ENCODE assay signal across 19 cellular contexts in the genomic region with DNA sequence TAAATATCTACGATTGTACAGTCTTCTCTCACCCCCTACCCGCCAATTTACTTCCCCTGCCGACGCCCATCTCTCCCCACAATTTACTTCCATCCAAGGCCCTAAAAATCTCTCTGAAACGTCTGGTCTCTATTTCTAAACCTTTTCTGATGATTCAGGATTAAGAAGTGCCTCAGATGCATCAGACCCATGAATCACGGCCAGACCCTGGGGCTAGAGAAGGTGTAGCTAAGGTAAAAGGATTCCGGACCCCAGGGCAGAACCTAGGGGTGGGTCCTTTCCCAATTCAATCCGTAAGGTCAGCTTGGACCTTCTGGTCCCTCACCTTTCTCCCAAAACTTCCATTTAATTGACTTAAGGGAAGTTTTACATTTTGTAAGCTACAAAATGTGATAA. TPM values are rescaled to one million over a fixed set of nuclear protein-coding genes. Genes with fewer than 3 reads are reported as not detected.
DNase-seq lines count a peak whose midpoint lies in the region; ATAC-seq and TF ChIP-seq lines count a peak whose summit lies in the region.
"Had no signal": no experiment of that assay in that cellular context is flagged by ENCODE, and none has a peak within 500 bp of the region (broad histone marks: within the 10 kb centered on the region; RNA-seq: fewer than 3 reads in every experiment).

No MANE protein-coding gene starts in this region.

- no peaks in the 10 kb centered on the region for H3K9me3 Mint-ChIP-seq in WTC11
- H3K9me3 Mint-ChIP-seq in T-helper 2 cell treated with Interferon-gamma antibody and Interleukin-4, amounts not matched to agents 5 μg/mL and 100 μg/mL, for 36 hours, result no peaks in the 10 kb centered on the region
- H3K9me3 Mint-ChIP-seq: activated B cell treated with CpG ODN at 0.5 μM for 24 hours; activated naive CD8-positive, alpha-beta T cell treated with anti-CD3 and anti-CD28 coated beads, Interleukin-2, amount 10 ng/mL, durations not matched to agents 7 days and 5 days had no signal

- peaks cover 66% of the 10 kb centered on the region for H3K4me1 Mint-ChIP-seq in WTC11
- H3K4me1 Mint-ChIP-seq in T-helper 2 cell treated with Interferon-gamma antibody and Interleukin-4, amounts not matched to agents 5 μg/mL and 100 μg/mL, for 36 hours (ENCODE audit: low read depth), result peaks cover 31% of the 10 kb centered on the region
- H3K4me1 Mint-ChIP-seq: activated B cell treated with CpG ODN at 0.5 μM for 24 hours had no signal

- no peak overlapping the region for H3K4me3 Mint-ChIP-seq in WTC11
- H3K4me3 Mint-ChIP-seq in T-helper 2 cell treated with Interferon-gamma antibody and Interleukin-4, amounts not matched to agents 5 μg/mL and 100 μg/mL, for 36 hours, result no peak overlapping the region
- H3K4me3 Mint-ChIP-seq: activated B cell treated with CpG ODN at 0.5 μM for 24 hours; activated naive CD8-positive, alpha-beta T cell treated with anti-CD3 and anti-CD28 coated beads, Interleukin-2, amount 10 ng/mL, durations not matched to agents 7 days and 5 days; T-helper 17 cell had no signal

- no peak for DNase-seq in WTC11 (ENCODE audit: low spot score)
- DNase-seq in T-helper 2 cell treated with Interferon-gamma antibody and Interleukin-4, amounts not matched to agents 5 μg/mL and 100 μg/mL, for 36 hours (ENCODE audit: low spot score), result no peak
- DNase-seq in activated gamma-delta T cell treated with Interleukin-2 at 50 U/mL for 16 hours, result no peak
- DNase-seq: activated B cell treated with CpG ODN at 0.5 μM for 24 hours; activated naive CD8-positive, alpha-beta T cell treated with anti-CD3 and anti-CD28 coated beads, Interleukin-2, amount 10 ng/mL, durations not matched to agents 7 days and 5 days; central memory CD4-positive, alpha-beta T cell; effector CD8-positive, alpha-beta T cell; NCI-H2107; NCI-H748 treated with DMSO at 0.1 percent for 48 hours; PC-3; stimulated activated naive CD4-positive, alpha-beta T cell treated with Interleukin-2 at 50 U/mL for 16 hours; T-helper 17 cell had no signal

- H3K9me3 ChIP-seq in DOHH2 (ENCODE audit: control insufficient read depth, insufficient read depth, low read length) (no peaks in the 10 kb centered on the region), gastroesophageal sphincter (no peaks in the 10 kb centered on the region), skeletal muscle tissue (ENCODE audit: control insufficient read depth in 3 of 3, low read length in 3 of 3) (no peaks in the 10 kb centered on the region)

- TF ChIP-seq POLR2A in gastroesophageal sphincter (IDR thresholded peaks at IDR 0.05), result no peak

- H3K4me1 ChIP-seq in DOHH2 (ENCODE audit: control insufficient read depth, low read length) (peaks cover 49% of the 10 kb centered on the region), gastroesophageal sphincter (peaks cover 45 to 89% (median 49%) of the 10 kb centered on the region in 3 donors), skeletal muscle tissue (ENCODE audit: control insufficient read depth in 3 of 3, insufficient read depth in 3 of 3, low read length in 3 of 3) (peaks cover 71 to 82% (median 81%) of the 10 kb centered on the region in 3 donors)

- no peak for TF ChIP-seq EP300 in gastroesophageal sphincter (IDR thresholded peaks at IDR 0.05)

- no peak overlapping the region for H3K27ac ChIP-seq in DOHH2 (ENCODE audit: low read depth, low read length)
- H3K27ac ChIP-seq in gastroesophageal sphincter, result peak overlapping the region in 3 of 4 donors; percentile 80 to 83 (median 81)
- peak overlapping the region; percentile 74 for H3K27ac ChIP-seq in skeletal muscle tissue (ENCODE audit: low read depth, low read length)
- H3K27ac ChIP-seq: hepatocyte had no signal

- H3K9ac ChIP-seq in skeletal muscle tissue (ENCODE audit: low read depth in 1 of 3, low read length in 3 of 3), result peak overlapping the region; percentile 39 to 78 (median 78)

- no peaks in the 10 kb centered on the region for H3K27me3 Mint-ChIP-seq in WTC11 (ENCODE audit: low read depth)
- H3K27me3 Mint-ChIP-seq in T-helper 2 cell treated with Interferon-gamma antibody and Interleukin-4, amounts not matched to agents 5 μg/mL and 100 μg/mL, for 36 hours (ENCODE audit: low read depth), result no peaks in the 10 kb centered on the region
- H3K27me3 Mint-ChIP-seq: activated B cell treated with CpG ODN at 0.5 μM for 24 hours; activated naive CD8-positive, alpha-beta T cell treated with anti-CD3 and anti-CD28 coated beads, Interleukin-2, amount 10 ng/mL, durations not matched to agents 7 days and 5 days; T-helper 17 cell had no signal

- WGBS in gastroesophageal sphincter (ENCODE audit: low coverage in 1 of 2), 2 donors, result 61 to 63% methylated on average over 8 of the region's 8 CpGs

- no peaks in the 10 kb centered on the region for H3K9me2 ChIP-seq in DOHH2 (replicated peaks; ENCODE audit: control insufficient read depth, low read length)

- CTCF ChIA-PET in WTC11 (lab: Charles Lee), result interaction anchor here (0.7 to 1.8 kb wide), 5 partner anchors 10 to 119 kb away, joined by 3 to 5 read pairs (median 3); no protein-coding TSS in a partner anchor

- H3F3A ChIP-seq in DOHH2 (ENCODE audit: control insufficient read depth, insufficient read depth), result no peaks in the 10 kb centered on the region

- H3K27me3 ChIP-seq in DOHH2 (ENCODE audit: control insufficient read depth, low read length) (no peaks in the 10 kb centered on the region), gastroesophageal sphincter (no peaks in the 10 kb centered on the region), skeletal muscle tissue (ENCODE audit: control insufficient read depth in 3 of 3, insufficient read depth in 3 of 3, low read length in 3 of 3) (no peaks in the 10 kb centered on the region)
- H3K27me3 ChIP-seq: hepatocyte had no signal

- H3K36me3 ChIP-seq in DOHH2 (ENCODE audit: control insufficient read depth, low read length) (peaks cover 98% of the 10 kb centered on the region), gastroesophageal sphincter (peaks cover 0 to 23% of the 10 kb centered on the region in 2 donors), skeletal muscle tissue (ENCODE audit: control insufficient read depth in 3 of 3, insufficient read depth in 3 of 3, low read length in 3 of 3) (peaks cover 0 to 14% (median 0%) of the 10 kb centered on the region in 3 donors)

- POLR2A ChIA-PET in WTC11 (lab: Charles Lee), result no interaction called here

- no peak overlapping the region for H3K4me3 ChIP-seq in DOHH2 (ENCODE audit: low read length)
- no peak overlapping the region for H3K4me3 ChIP-seq in gastroesophageal sphincter
- H3K4me3 ChIP-seq in skeletal muscle tissue (ENCODE audit: low read length in 3 of 3), result peak overlapping the region in 1 of 3 donors; percentile 11
- H3K4me3 ChIP-seq: hepatocyte had no signal

- H3K4me2 ChIP-seq in DOHH2 (ENCODE audit: low read length), result peak overlapping the region; percentile 18; the same call in 1 of the 2 replicates
- H3K4me2 ChIP-seq: hepatocyte had no signal

- H3K27ac Mint-ChIP-seq in WTC11, result peak overlapping the region; percentile 66; the same call in 1 of the 2 replicates
- H3K27ac Mint-ChIP-seq in T-helper 2 cell treated with Interferon-gamma antibody and Interleukin-4, amounts not matched to agents 5 μg/mL and 100 μg/mL, for 36 hours, result no peak overlapping the region
- H3K27ac Mint-ChIP-seq: activated B cell treated with CpG ODN at 0.5 μM for 24 hours; activated naive CD8-positive, alpha-beta T cell treated with anti-CD3 and anti-CD28 coated beads, Interleukin-2, amount 10 ng/mL, durations not matched to agents 7 days and 5 days had no signal

- peaks cover 100% of the 10 kb centered on the region for H3K79me2 ChIP-seq in DOHH2 (ENCODE audit: control insufficient read depth, low read length)
- H3K79me2 ChIP-seq: hepatocyte had no signal

- TF ChIP-seq CTCF in DOHH2 (IDR thresholded peaks at IDR 0.05; ENCODE audit: low read depth, low read length, poor library complexity, severe bottlenecking), result no peak
- TF ChIP-seq CTCF in WTC11 (IDR thresholded peaks at IDR 0.05), result no peak
- TF ChIP-seq CTCF in gastroesophageal sphincter (IDR thresholded peaks at IDR 0.05), result no peak

- peaks cover 26% of the 10 kb centered on the region; the same call in 1 of the 2 replicates for H4K20me1 ChIP-seq in DOHH2 (ENCODE audit: control insufficient read depth, insufficient read depth, low read depth, low read length)

- ATAC-seq in WTC11 (no peak), gastroesophageal sphincter (no peak), HG03342 (IDR thresholded peaks at IDR 0.05; ENCODE audit: unreplicated experiment) (no peak), HG03520 (IDR thresholded peaks at IDR 0.05; ENCODE audit: unreplicated experiment) (no peak)
- ATAC-seq: HCT116, PC-3, T-helper 17 cell had no signal

- peaks cover 65% of the 10 kb centered on the region for H3K36me3 Mint-ChIP-seq in WTC11
- H3K36me3 Mint-ChIP-seq in T-helper 2 cell treated with Interferon-gamma antibody and Interleukin-4, amounts not matched to agents 5 μg/mL and 100 μg/mL, for 36 hours (ENCODE audit: low read depth), result peaks cover 24% of the 10 kb centered on the region

TF ChIP-seq in WTC11, 78 proteins besides CTCF, POLR2A, EP300 and RAD21 (continues in another document):
- no peak for TF ChIP-seq KAT7 (CRISPR knock-in tag; IDR thresholded peaks at IDR 0.05; ENCODE audit: borderline replicate concordance)
- no peak for TF ChIP-seq ELF4 (CRISPR knock-in tag; IDR thresholded peaks at IDR 0.05; ENCODE audit: low read depth)
- TF ChIP-seq, protein P1, sequence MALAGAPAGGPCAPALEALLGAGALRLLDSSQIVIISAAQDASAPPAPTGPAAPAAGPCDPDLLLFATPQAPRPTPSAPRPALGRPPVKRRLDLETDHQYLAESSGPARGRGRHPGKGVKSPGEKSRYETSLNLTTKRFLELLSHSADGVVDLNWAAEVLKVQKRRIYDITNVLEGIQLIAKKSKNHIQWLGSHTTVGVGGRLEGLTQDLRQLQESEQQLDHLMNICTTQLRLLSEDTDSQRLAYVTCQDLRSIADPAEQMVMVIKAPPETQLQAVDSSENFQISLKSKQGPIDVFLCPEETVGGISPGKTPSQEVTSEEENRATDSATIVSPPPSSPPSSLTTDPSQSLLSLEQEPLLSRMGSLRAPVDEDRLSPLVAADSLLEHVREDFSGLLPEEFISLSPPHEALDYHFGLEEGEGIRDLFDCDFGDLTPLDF (CRISPR knock-in tag; IDR thresholded peaks at IDR 0.05), result no peak
- TF ChIP-seq ZNF512 (CRISPR knock-in tag; IDR thresholded peaks at IDR 0.05; ENCODE audit: borderline replicate concordance), result no peak

RNA-seq across cellular contexts. Expression of gene LRIG1, which starts 46.4 kb away (rescaled TPM):
- total RNA-seq in WTC11 (2021) (105 to 109 TPM (median 108 TPM) in 3 replicates), gastroesophageal sphincter (100 to 1,000 TPM; 104 to 217 (median 157) TPM), skeletal muscle tissue (135 TPM)
